In the genomic region with DNA sequence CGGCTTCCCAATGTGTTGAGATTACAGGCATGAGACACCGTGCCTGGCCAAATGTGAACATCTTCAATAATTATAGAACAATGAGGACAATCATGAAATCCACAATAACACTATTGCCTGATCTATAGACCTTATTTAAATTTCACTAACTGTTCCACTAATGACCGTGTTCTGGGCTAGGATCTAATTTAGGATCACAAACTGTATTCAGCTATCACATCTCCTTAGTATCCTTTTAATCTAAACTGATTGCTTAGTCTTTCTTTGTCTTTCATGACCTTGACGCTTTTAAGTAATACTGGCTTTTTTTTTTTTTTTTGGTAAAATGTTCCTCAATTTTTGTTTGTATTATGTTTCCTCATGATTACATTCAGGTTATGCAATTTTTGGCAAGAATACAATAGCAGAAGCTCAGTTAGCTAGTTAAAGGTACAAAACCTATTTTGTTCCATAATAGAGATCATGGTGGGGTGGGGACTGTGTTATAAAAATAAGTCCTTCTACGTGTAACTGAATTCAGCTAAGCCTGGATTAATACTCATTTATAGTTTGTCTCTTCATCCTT, we compare ENCODE assay signal across 20 cellular contexts.
DNase-seq lines count a peak whose midpoint lies in the region; ATAC-seq and TF ChIP-seq lines count a peak whose summit lies in the region.
"Had no signal": no experiment of that assay in that cellular context is flagged by ENCODE, and none has a peak within 500 bp of the region (broad histone marks: within the 10 kb centered on the region; RNA-seq: fewer than 3 reads in every experiment).

No MANE protein-coding gene starts in this region.

- no peaks in the 10 kb centered on the region for H3K27me3 ChIP-seq in lower lobe of right lung (ENCODE audit: low read depth)
- no peaks in the 10 kb centered on the region for H3K27me3 ChIP-seq in CD4-positive, alpha-beta memory T cell (ENCODE audit: insufficient read depth, low read length)
- H3K27me3 ChIP-seq: BE2C, thyroid gland had no signal

- no peaks in the 10 kb centered on the region for H3K9me3 Mint-ChIP-seq in CD4-positive, alpha-beta memory T cell
- H3K9me3 Mint-ChIP-seq: activated CD8-positive, alpha-beta T cell treated with anti-CD3 and anti-CD28 coated beads for 36 hours; activated naive CD4-positive, alpha-beta T cell treated with anti-CD3 and anti-CD28 coated beads, Interleukin-2, amount 50 U/mL, for 72 hours; activated T-cell treated with anti-CD3 and anti-CD28 coated beads, Interleukin-2, amount 50 U/mL, for 24 hours; stimulated activated memory B cell treated with anti-CD40 and anti-IgM and Interleukin-4, amounts not matched to agents 10 μg/mL and 1 μg/mL and 100 μg/mL, for 72 hours; T-cell had no signal

- H3K4me3 ChIP-seq in lower lobe of right lung, result no peak overlapping the region
- no peak overlapping the region for H3K4me3 ChIP-seq in CD4-positive, alpha-beta memory T cell (ENCODE audit: low read length in 2 of 2)
- H3K4me3 ChIP-seq: thyroid gland had no signal

- H3K27me3 Mint-ChIP-seq in CD4-positive, alpha-beta memory T cell, result peaks cover 0 to 2% of the 10 kb centered on the region in 2 donors
- H3K27me3 Mint-ChIP-seq: activated CD8-positive, alpha-beta T cell treated with anti-CD3 and anti-CD28 coated beads for 36 hours; activated T-cell treated with anti-CD3 and anti-CD28 coated beads, Interleukin-2, amount 50 U/mL, for 24 hours; T-cell had no signal

- CTCF ChIA-PET in CD4-positive, alpha-beta memory T cell (lab: Charles Lee; ENCODE audit: partially characterized antibody), result interaction anchor here (1.5 kb wide), 1 partner anchor 105 kb away, joined by 3 read pairs; no protein-coding TSS in a partner anchor

- no peak overlapping the region for H3K27ac ChIP-seq in lower lobe of right lung
- H3K27ac ChIP-seq in CD4-positive, alpha-beta memory T cell (ENCODE audit: low read depth, low read length), result no peak overlapping the region
- H3K27ac ChIP-seq: thyroid gland, WERI-Rb-1 had no signal

- no peak for TF ChIP-seq CTCF in lower lobe of right lung (IDR thresholded peaks at IDR 0.05)

- H3K4me3 Mint-ChIP-seq in CD4-positive, alpha-beta memory T cell, result peak overlapping the region in 1 of 8 donors; percentile 20
- H3K4me3 Mint-ChIP-seq: activated CD8-positive, alpha-beta T cell treated with anti-CD3 and anti-CD28 coated beads for 36 hours; activated T-cell treated with anti-CD3 and anti-CD28 coated beads, Interleukin-2, amount 50 U/mL, for 24 hours; stimulated activated memory B cell treated with anti-CD40 and anti-IgM and Interleukin-4, amounts not matched to agents 10 μg/mL and 1 μg/mL and 100 μg/mL, for 72 hours; T-cell had no signal

- H3K36me3 Mint-ChIP-seq in CD4-positive, alpha-beta memory T cell, result no peaks in the 10 kb centered on the region
- H3K36me3 Mint-ChIP-seq: activated naive CD4-positive, alpha-beta T cell treated with anti-CD3 and anti-CD28 coated beads, Interleukin-2, amount 50 U/mL, for 72 hours; stimulated activated memory B cell treated with anti-CD40 and anti-IgM and Interleukin-4, amounts not matched to agents 10 μg/mL and 1 μg/mL and 100 μg/mL, for 72 hours had no signal

- DNase-seq in NCI-H1694 (lab: John Stamatoyannopoulos, UW), result peak; percentile 13
- no peak for DNase-seq in NCI-H1694 treated with DMSO at 0.1 percent for 48 hours (lab: John Stamatoyannopoulos, UW)
- peak; percentile 61 for DNase-seq in MV-4-11 (lab: John Stamatoyannopoulos, UW)
- peak; percentile 49 for DNase-seq in cerebellar cortex (ENCODE audit: low spot score)
- no peak for DNase-seq in lower lobe of right lung
- no peak for DNase-seq in CD4-positive, alpha-beta memory T cell
- DNase-seq in activated CD4-positive, alpha-beta T cell treated with anti-CD3 and anti-CD28 coated beads for 48 hours, result no peak
- DNase-seq in stimulated activated CD4-positive, alpha-beta T cell treated with anti-CD3 and anti-CD28 coated beads, Interleukin-4, amount 100 ng/mL, for 1 hour, result no peak
- DNase-seq: 8988T; activated CD8-positive, alpha-beta T cell treated with anti-CD3 and anti-CD28 coated beads for 36 hours; activated T-cell treated with anti-CD3 and anti-CD28 coated beads, Interleukin-2, amount 50 U/mL, for 24 hours; BE2C; effector CD8-positive, alpha-beta T cell; KBM-7; RPMI8226; T-cell; thyroid gland; WERI-Rb-1 had no signal

- H3K27ac Mint-ChIP-seq in CD4-positive, alpha-beta memory T cell, result no peak overlapping the region
- H3K27ac Mint-ChIP-seq: activated CD8-positive, alpha-beta T cell treated with anti-CD3 and anti-CD28 coated beads for 36 hours; activated T-cell treated with anti-CD3 and anti-CD28 coated beads, Interleukin-2, amount 50 U/mL, for 24 hours; stimulated activated memory B cell treated with anti-CD40 and anti-IgM and Interleukin-4, amounts not matched to agents 10 μg/mL and 1 μg/mL and 100 μg/mL, for 72 hours; T-cell had no signal

- no peaks in the 10 kb centered on the region for H3K36me3 ChIP-seq in lower lobe of right lung
- no peaks in the 10 kb centered on the region for H3K36me3 ChIP-seq in CD4-positive, alpha-beta memory T cell (ENCODE audit: insufficient read depth, low read length)
- H3K36me3 ChIP-seq: BE2C, thyroid gland, WERI-Rb-1 had no signal

- POLR2A ChIA-PET in CD4-positive, alpha-beta memory T cell (lab: Charles Lee; ENCODE audit: partially characterized antibody), result no interaction called here

- intact Hi-C loops in lower lobe of right lung (cut with DNase I), result no loop called here
- intact Hi-C loops in CD4-positive, alpha-beta memory T cell (cut with micrococcal nuclease), result no loop called here

- no peaks in the 10 kb centered on the region for H3K9me3 ChIP-seq in lower lobe of right lung
- H3K9me3 ChIP-seq in CD4-positive, alpha-beta memory T cell (ENCODE audit: control insufficient read depth in 1 of 2, low read length in 2 of 2), result no peaks in the 10 kb centered on the region
- H3K9me3 ChIP-seq: BE2C, thyroid gland had no signal

- H3K4me1 Mint-ChIP-seq in CD4-positive, alpha-beta memory T cell, result peaks cover 0 to 4% (median 0%) of the 10 kb centered on the region in 4 donors
- H3K4me1 Mint-ChIP-seq: stimulated activated memory B cell treated with anti-CD40 and anti-IgM and Interleukin-4, amounts not matched to agents 10 μg/mL and 1 μg/mL and 100 μg/mL, for 72 hours had no signal

- peaks cover 28% of the 10 kb centered on the region for H3K4me1 ChIP-seq in lower lobe of right lung
- H3K4me1 ChIP-seq in CD4-positive, alpha-beta memory T cell (ENCODE audit: insufficient read depth, low read length), result no peaks in the 10 kb centered on the region
- H3K4me1 ChIP-seq: BE2C had no signal

- peak; percentile 39 to 57 for ATAC-seq in lower lobe of right lung
- ATAC-seq: activated CD8-positive, alpha-beta T cell treated with anti-CD3 and anti-CD28 coated beads for 36 hours; activated naive CD4-positive, alpha-beta T cell treated with anti-CD3 and anti-CD28 coated beads, Interleukin-2, amount 50 U/mL, for 72 hours; stimulated activated memory B cell treated with anti-CD40 and anti-IgM and Interleukin-4, amounts not matched to agents 10 μg/mL and 1 μg/mL and 100 μg/mL, for 72 hours; T-cell had no signal

Comparison
In these comparisons a context has a peak if more than half of its experiments do, and no peak if none do; other contexts are left out.
1. DNase-seq: peak in NCI-H1694 (single experiment), MV-4-11 (single experiment) and cerebellar cortex (single experiment); none in NCI-H1694 treated with DMSO at 0.1 percent for 48 hours (single experiment), lower lobe of right lung (single experiment), CD4-positive, alpha-beta memory T cell (0 of 5), activated CD4-positive, alpha-beta T cell treated with anti-CD3 and anti-CD28 coated beads for 48 hours (single experiment) and stimulated activated CD4-positive, alpha-beta T cell treated with anti-CD3 and anti-CD28 coated beads, Interleukin-4, amount 100 ng/mL, for 1 hour (single experiment).